In genomic region chr14:105422695-105423487, GRCh38 we compare ENCODE assay signal across 13 cellular contexts. TPM values are rescaled to one million over a fixed set of nuclear protein-coding genes. Genes with fewer than 3 reads are reported as not detected.
A peak's percentile ranks its signal among the peaks of the same experiment; 100 is the strongest.
DNase-seq lines count a peak whose midpoint lies in the region; ATAC-seq and TF ChIP-seq lines count a peak whose summit lies in the region.
"Had no signal": no experiment of that assay in that cellular context is flagged by ENCODE, and none has a peak within 500 bp of the region (broad histone marks: within the 10 kb centered on the region; RNA-seq: fewer than 3 reads in every experiment).

No MANE protein-coding gene starts in this region.

- H3K27me3 ChIP-seq in left ventricle myocardium inferior (ENCODE audit: low read depth) (no peaks in the 10 kb centered on the region), aorta (ENCODE audit: control insufficient read depth in 1 of 2, insufficient read depth in 2 of 2, low read length in 1 of 2) (no peaks in the 10 kb centered on the region), brain microvascular endothelial cell (replicated peaks) (no peaks in the 10 kb centered on the region), foreskin keratinocyte (no peaks in the 10 kb centered on the region)
- H3K27me3 ChIP-seq: suprapubic skin had no signal

- peaks cover 8% of the 10 kb centered on the region for H3K36me3 Mint-ChIP-seq in activated T-cell treated with anti-CD3 and anti-CD28 coated beads, Interleukin-2, amount 50 U/mL, for 4 hours (ENCODE audit: insufficient read depth)
- peaks cover 23% of the 10 kb centered on the region for H3K36me3 Mint-ChIP-seq in activated CD4-positive, alpha-beta memory T cell treated with anti-CD3 and anti-CD28 coated beads for 36 hours

- H3K27ac Mint-ChIP-seq in activated CD4-positive, alpha-beta memory T cell treated with anti-CD3 and anti-CD28 coated beads for 36 hours, result no peak overlapping the region
- H3K27ac Mint-ChIP-seq in stimulated activated naive CD8-positive, alpha-beta T cell treated with anti-CD3 and anti-CD28 coated beads, Interleukin-15, amount 100 ng/mL, for 72 hours, result peak overlapping the region; percentile 37 to 99

- POLR2A ChIA-PET in activated CD4-positive, alpha-beta memory T cell treated with anti-CD3 and anti-CD28 coated beads for 36 hours (lab: Charles Lee), result no interaction called here

- H3K36me3 ChIP-seq in left ventricle myocardium inferior, result peaks cover 6% of the 10 kb centered on the region
- H3K36me3 ChIP-seq in aorta (ENCODE audit: control insufficient read depth in 1 of 2, insufficient read depth in 2 of 2, low read length in 1 of 2), result no peaks in the 10 kb centered on the region
- peaks cover 2% of the 10 kb centered on the region for H3K36me3 ChIP-seq in brain microvascular endothelial cell (replicated peaks)

- H3K4me1 ChIP-seq in left ventricle myocardium inferior (peaks cover 57% of the 10 kb centered on the region), aorta (ENCODE audit: control insufficient read depth in 1 of 2, insufficient read depth in 2 of 2, low read length in 2 of 2) (no peaks in the 10 kb centered on the region), foreskin keratinocyte (no peaks in the 10 kb centered on the region)

- peak overlapping the region; percentile 82 for H3K4me3 ChIP-seq in left ventricle myocardium inferior
- H3K4me3 ChIP-seq in aorta (ENCODE audit: low read length in 2 of 2), result no peak overlapping the region
- H3K4me3 ChIP-seq in brain microvascular endothelial cell (ENCODE audit: low read depth, low read length), result no peak overlapping the region

- ATAC-seq in activated T-cell treated with anti-CD3 and anti-CD28 coated beads, Interleukin-2, amount 50 U/mL, for 4 hours, result no peak
- ATAC-seq in stimulated activated naive CD8-positive, alpha-beta T cell treated with anti-CD3 and anti-CD28 coated beads, Interleukin-15, amount 100 ng/mL, for 72 hours, result no peak
- ATAC-seq in aorta (ENCODE audit: low FRiP score) (no peak), foreskin keratinocyte (no peak)

- in situ Hi-C loops in brain microvascular endothelial cell (cut with HindIII; ENCODE audit: low pct_ligation_motif_present, low sequenced_read_pairs), result no loop called here

- H3K4me3 Mint-ChIP-seq in activated T-cell treated with anti-CD3 and anti-CD28 coated beads, Interleukin-2, amount 50 U/mL, for 4 hours, result peak overlapping the region; percentile 40
- H3K4me3 Mint-ChIP-seq in activated CD4-positive, alpha-beta memory T cell treated with anti-CD3 and anti-CD28 coated beads for 36 hours, result peak overlapping the region; percentile 20
- H3K4me3 Mint-ChIP-seq in stimulated activated naive CD8-positive, alpha-beta T cell treated with anti-CD3 and anti-CD28 coated beads, Interleukin-15, amount 100 ng/mL, for 72 hours, result peak overlapping the region; percentile 13 to 96

- H3K27me3 Mint-ChIP-seq in activated T-cell treated with anti-CD3 and anti-CD28 coated beads, Interleukin-2, amount 50 U/mL, for 4 hours (ENCODE audit: low read depth), result no peaks in the 10 kb centered on the region
- H3K27me3 Mint-ChIP-seq in activated CD4-positive, alpha-beta memory T cell treated with anti-CD3 and anti-CD28 coated beads for 36 hours, result no peaks in the 10 kb centered on the region
- H3K27me3 Mint-ChIP-seq in stimulated activated naive CD8-positive, alpha-beta T cell treated with anti-CD3 and anti-CD28 coated beads, Interleukin-15, amount 100 ng/mL, for 72 hours, result no peaks in the 10 kb centered on the region

- intact Hi-C loops in activated CD4-positive, alpha-beta memory T cell treated with anti-CD3 and anti-CD28 coated beads for 36 hours (cut with micrococcal nuclease), result loop anchor here (10.0 kb wide), 1 partner anchor 48 kb away; no protein-coding TSS in a partner anchor
- intact Hi-C loops in left ventricle myocardium inferior (cut with micrococcal nuclease) (no loop called here), aorta (cut with DNase I) (no loop called here)

- CTCF ChIA-PET in activated CD4-positive, alpha-beta memory T cell treated with anti-CD3 and anti-CD28 coated beads for 36 hours (lab: Charles Lee), result interaction anchor here (1.0 kb wide), 1 partner anchor 52 kb away, joined by 4 read pairs; no protein-coding TSS in a partner anchor

- DNase-seq in activated T-cell treated with anti-CD3 and anti-CD28 coated beads, Interleukin-2, amount 50 U/mL, for 4 hours, result no peak
- no peak for DNase-seq in activated T-cell treated with anti-CD3 and anti-CD28 coated beads, Interleukin-2, amount 50 U/mL, for 48 hours
- DNase-seq in activated CD4-positive, alpha-beta memory T cell treated with anti-CD3 and anti-CD28 coated beads for 36 hours, result no peak
- no peak for DNase-seq in left ventricle myocardium inferior
- DNase-seq in stimulated activated naive CD8-positive, alpha-beta T cell treated with anti-CD3 and anti-CD28 coated beads, Interleukin-15, amount 100 ng/mL, for 72 hours, result no peak
- DNase-seq in aorta, result no peak
- DNase-seq in brain microvascular endothelial cell, result no peak
- no peak for DNase-seq in foreskin keratinocyte
- DNase-seq: activated CD4-positive, CD25-positive, alpha-beta regulatory T cell; NCI-H187; occipital lobe; OCI-M1 had no signal

- 79% methylated on average over 21 of the region's 21 CpGs for WGBS in aorta, 2 donors

- peaks cover 33% of the 10 kb centered on the region for H3K4me1 Mint-ChIP-seq in activated T-cell treated with anti-CD3 and anti-CD28 coated beads, Interleukin-2, amount 50 U/mL, for 4 hours (ENCODE audit: low read depth)
- H3K4me1 Mint-ChIP-seq in activated CD4-positive, alpha-beta memory T cell treated with anti-CD3 and anti-CD28 coated beads for 36 hours (ENCODE audit: low read depth), result peaks cover 33% of the 10 kb centered on the region
- H3K4me1 Mint-ChIP-seq in stimulated activated naive CD8-positive, alpha-beta T cell treated with anti-CD3 and anti-CD28 coated beads, Interleukin-15, amount 100 ng/mL, for 72 hours, result peaks cover 50% of the 10 kb centered on the region

- H3K9me3 ChIP-seq in left ventricle myocardium inferior (replicated peaks) (peaks cover 6% of the 10 kb centered on the region), aorta (ENCODE audit: control insufficient read depth, low read length) (no peaks in the 10 kb centered on the region)
- H3K9me3 ChIP-seq: suprapubic skin had no signal

- H3K27ac ChIP-seq in left ventricle myocardium inferior (replicated peaks), result peak overlapping the region; percentile 87
- H3K27ac ChIP-seq in aorta (ENCODE audit: low read depth in 1 of 2, low read length in 2 of 2), result no peak overlapping the region
- H3K27ac ChIP-seq in brain microvascular endothelial cell, result no peak overlapping the region
- no peak overlapping the region for H3K27ac ChIP-seq in foreskin keratinocyte
- H3K27ac ChIP-seq: suprapubic skin had no signal

- no peaks in the 10 kb centered on the region for H3K9me3 Mint-ChIP-seq in activated T-cell treated with anti-CD3 and anti-CD28 coated beads, Interleukin-2, amount 50 U/mL, for 4 hours
- no peaks in the 10 kb centered on the region for H3K9me3 Mint-ChIP-seq in activated CD4-positive, alpha-beta memory T cell treated with anti-CD3 and anti-CD28 coated beads for 36 hours
- H3K9me3 Mint-ChIP-seq in stimulated activated naive CD8-positive, alpha-beta T cell treated with anti-CD3 and anti-CD28 coated beads, Interleukin-15, amount 100 ng/mL, for 72 hours, result no peaks in the 10 kb centered on the region

- no peak for TF ChIP-seq CTCF in left ventricle myocardium inferior (IDR thresholded peaks at IDR 0.05; ENCODE audit: borderline replicate concordance)
- no peak for TF ChIP-seq CTCF in brain microvascular endothelial cell (IDR thresholded peaks at IDR 0.05; ENCODE audit: low read depth, low read length, missing control alignments)
- no peak for TF ChIP-seq CTCF in foreskin keratinocyte (conservative IDR thresholded peaks at IDR 0.05)

RNA-seq across cellular contexts. Expression of gene MTA1, which starts 3.3 kb away (rescaled TPM):
- total RNA-seq in activated T-cell treated with anti-CD3 and anti-CD28 coated beads, Interleukin-2, amount 50 U/mL, for 4 hours, result 100 to 1,000 TPM; 154 to 166 (median 154) TPM
- 100 to 1,000 TPM; 107 to 109 TPM for total RNA-seq in activated CD4-positive, alpha-beta memory T cell treated with anti-CD3 and anti-CD28 coated beads for 36 hours
- total RNA-seq in left ventricle myocardium inferior (192 TPM), aorta (100 to 1,000 TPM in 1 of 2 donors, 10 to 100 TPM in 1; 71.5 to 111 TPM), foreskin keratinocyte (64.1 and 64.7 TPM in 2 replicates)
- polyA plus RNA-seq in aorta (10 to 100 TPM; 16.9 to 85.4 TPM), foreskin keratinocyte (47.7 and 53.3 TPM in 2 replicates)

RNA-seq across cellular contexts. Expression of gene TEX22, which starts 24.6 kb away (rescaled TPM):
- total RNA-seq in activated T-cell treated with anti-CD3 and anti-CD28 coated beads, Interleukin-2, amount 50 U/mL, for 4 hours, result 1 to 10 TPM in 2 of 3 donors, under 1 TPM in 1; 0.71 to 1.7 (median 1.2) TPM
- under 1 TPM; 0.83 to 0.90 TPM for total RNA-seq in activated CD4-positive, alpha-beta memory T cell treated with anti-CD3 and anti-CD28 coated beads for 36 hours
- total RNA-seq in left ventricle myocardium inferior, result 0.99 TPM
- total RNA-seq in aorta, result 1 to 10 TPM; 1.2 to 2.1 TPM
- polyA plus RNA-seq in aorta, result under 1 TPM; 0.18 to 0.38 TPM
- 0.07 TPM in 1 of 2 replicates, not detected in the other for total RNA-seq in foreskin keratinocyte
- 0.01 and 0.02 TPM in 2 replicates for polyA plus RNA-seq in foreskin keratinocyte

RNA-seq across cellular contexts. Expression of gene CRIP2, which starts 51.7 kb away (rescaled TPM):
- 1 to 10 TPM in 1 of 3 donors, under 1 TPM in 2; 0.90 to 1.4 (median 0.91) TPM for total RNA-seq in activated T-cell treated with anti-CD3 and anti-CD28 coated beads, Interleukin-2, amount 50 U/mL, for 4 hours
- total RNA-seq in activated CD4-positive, alpha-beta memory T cell treated with anti-CD3 and anti-CD28 coated beads for 36 hours, result 1 to 10 TPM; 2.7 to 2.8 TPM
- total RNA-seq in left ventricle myocardium inferior (1,068 TPM), aorta (100 to 1,000 TPM; 267 to 352 TPM), foreskin keratinocyte (2.2 TPM in 2 replicates)
- polyA plus RNA-seq in aorta (100 to 1,000 TPM; 432 to 698 TPM), foreskin keratinocyte (3.6 and 4.0 TPM in 2 replicates)

Comparison
In these comparisons a context has a peak if more than half of its experiments do, and no peak if none do; other contexts are left out.
1. RNA of gene CRIP2, which starts 51.7 kb away (total RNA-seq): 1,068 TPM in left ventricle myocardium inferior (single experiment) and 267 to 352 TPM in aorta; 2.7 to 2.8 TPM in activated CD4-positive, alpha-beta memory T cell treated with anti-CD3 and anti-CD28 coated beads for 36 hours, 2.2 TPM in foreskin keratinocyte and 0.90 to 1.4 TPM in activated T-cell treated with anti-CD3 and anti-CD28 coated beads, Interleukin-2, amount 50 U/mL, for 4 hours; every median in the first group is over 10 times any median in the second.
2. Peak in every context shown above with its lines, with median percentiles within 50 percentile points of each other: H3K4me3 Mint-ChIP-seq.